ENCODE assay signal across 8 cellular contexts in the genomic region with DNA sequence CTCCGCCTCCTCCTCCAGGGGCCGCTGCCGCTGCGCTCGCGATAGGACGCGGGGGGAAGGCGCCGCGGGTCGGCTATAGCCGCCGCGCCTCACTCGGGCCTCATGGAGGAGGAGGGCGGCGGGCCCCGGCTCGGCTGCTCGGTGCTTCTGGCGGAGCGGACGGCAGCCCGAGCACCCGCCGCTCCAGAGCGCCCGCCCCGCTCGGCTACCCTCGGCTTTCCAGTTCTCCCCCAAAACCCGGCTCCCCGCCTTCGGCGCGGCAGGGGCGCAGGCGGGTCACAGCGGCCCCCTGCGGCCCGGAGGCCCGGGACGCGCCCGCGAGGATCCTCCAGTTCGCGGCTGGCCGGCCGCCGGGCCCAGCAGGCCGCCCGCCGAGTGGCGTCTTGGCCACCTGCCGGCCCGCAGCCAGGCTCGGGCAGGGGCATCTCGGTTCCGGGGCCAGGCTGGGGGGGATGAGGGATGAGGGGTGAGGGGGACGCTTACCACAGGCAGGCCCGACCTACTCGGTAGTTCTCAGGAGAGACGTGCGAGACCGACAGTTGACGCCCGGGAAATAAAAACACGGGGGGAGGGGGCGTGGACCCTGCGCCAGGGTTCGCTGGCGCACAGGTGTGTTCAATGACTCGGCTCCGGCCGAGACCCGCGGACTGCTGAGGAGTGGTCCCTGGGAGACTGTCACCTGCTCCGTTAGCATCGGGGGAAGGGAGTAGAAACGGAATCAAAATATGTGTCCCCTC. TPM values are rescaled to one million over a fixed set of nuclear protein-coding genes. Genes with fewer than 3 reads are reported as not detected.
DNase-seq lines count a peak whose midpoint lies in the region.

A gene with protein sequence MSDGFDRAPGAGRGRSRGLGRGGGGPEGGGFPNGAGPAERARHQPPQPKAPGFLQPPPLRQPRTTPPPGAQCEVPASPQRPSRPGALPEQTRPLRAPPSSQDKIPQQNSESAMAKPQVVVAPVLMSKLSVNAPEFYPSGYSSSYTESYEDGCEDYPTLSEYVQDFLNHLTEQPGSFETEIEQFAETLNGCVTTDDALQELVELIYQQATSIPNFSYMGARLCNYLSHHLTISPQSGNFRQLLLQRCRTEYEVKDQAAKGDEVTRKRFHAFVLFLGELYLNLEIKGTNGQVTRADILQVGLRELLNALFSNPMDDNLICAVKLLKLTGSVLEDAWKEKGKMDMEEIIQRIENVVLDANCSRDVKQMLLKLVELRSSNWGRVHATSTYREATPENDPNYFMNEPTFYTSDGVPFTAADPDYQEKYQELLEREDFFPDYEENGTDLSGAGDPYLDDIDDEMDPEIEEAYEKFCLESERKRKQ (minus strand): TSS at position 221 of the 737 bp plus-strand sequence. CDS start 231 bp downstream, outside the sequence.

- peak; percentile 41 for DNase-seq in GM04503 (ENCODE audit: low read depth)
- DNase-seq in H7 = peak; percentile 90
- peak; percentile 90 for DNase-seq in LoVo (ENCODE audit: low spot score)
- DNase-seq in SK-MEL-5 (ENCODE audit: low read depth, low spot score) = peak; percentile 92
- peak; percentile 82 for DNase-seq in activated naive CD4-positive, alpha-beta T cell treated with anti-CD3 and anti-CD28 coated beads for 36 hours
- peak; percentile 88 for DNase-seq in germinal center (ENCODE audit: low spot score)
- DNase-seq in occipital lobe (lab: John Stamatoyannopoulos, UW) = peak; percentile 86

- H3K36me3 Mint-ChIP-seq in activated naive CD4-positive, alpha-beta T cell treated with anti-CD3 and anti-CD28 coated beads for 36 hours (ENCODE audit: low read depth) = peaks cover 4% of the 10 kb centered on the region

- H3K27me3 Mint-ChIP-seq in activated naive CD4-positive, alpha-beta T cell treated with anti-CD3 and anti-CD28 coated beads for 36 hours (ENCODE audit: low read depth) = peaks cover 3% of the 10 kb centered on the region

- H3K9me3 Mint-ChIP-seq in activated naive CD4-positive, alpha-beta T cell treated with anti-CD3 and anti-CD28 coated beads for 36 hours = no peaks in the 10 kb centered on the region

- CTCF ChIA-PET in activated naive CD4-positive, alpha-beta T cell treated with anti-CD3 and anti-CD28 coated beads for 36 hours (lab: Charles Lee) = interaction anchor here (1.9 kb wide), 1 partner anchor 73 kb away, joined by 12 read pairs; a partner anchor contains a TSS

- in situ Hi-C loops in SK-MEL-5 (cut with HindIII; ENCODE audit: low pct_unique_long_range_greater_than_20kb, low sequenced_read_pairs) = loop anchor here (10.0 kb wide), 1 partner anchor 72 kb away; a partner anchor contains a TSS

- H3K27me3 ChIP-seq in H7 (ENCODE audit: control insufficient read depth, insufficient read depth, low read length) = no peaks in the 10 kb centered on the region

- H3K4me3 Mint-ChIP-seq in activated naive CD4-positive, alpha-beta T cell treated with anti-CD3 and anti-CD28 coated beads for 36 hours = peak within 1 kb of the TSS; percentile 84

- peak within 1 kb of the TSS; percentile 81 for H3K4me3 ChIP-seq in H7 (ENCODE audit: insufficient read depth, low read depth, low read length)

- H3K4me1 Mint-ChIP-seq in activated naive CD4-positive, alpha-beta T cell treated with anti-CD3 and anti-CD28 coated beads for 36 hours (ENCODE audit: low read depth) = peaks cover 17% of the 10 kb centered on the region

- H3K27ac Mint-ChIP-seq in activated naive CD4-positive, alpha-beta T cell treated with anti-CD3 and anti-CD28 coated beads for 36 hours = peak within 1 kb of the TSS; percentile 95

- peaks cover 4% of the 10 kb centered on the region for H3K36me3 ChIP-seq in H7 (replicated peaks; ENCODE audit: control insufficient read depth, insufficient read depth, low read length)

- H3K27ac ChIP-seq in temporal lobe (ENCODE audit: low read depth, low read length) = peak within 1 kb of the TSS; percentile 67

- intact Hi-C loops in activated naive CD4-positive, alpha-beta T cell treated with anti-CD3 and anti-CD28 coated beads for 36 hours (cut with micrococcal nuclease) = loop anchor here (1.0 to 10.0 kb wide), 14 partner anchors 42 to 1251 kb away; a partner anchor contains a TSS

RNA-seq across cellular contexts. Expression of the gene that starts here (rescaled TPM):
- 117 TPM in 2 replicates for total RNA-seq in H7 (2014; rRNA removed; shearing (Covaris generic))
- total RNA-seq in SK-MEL-5 (2014; rRNA removed; shearing (Covaris generic)) = 348 and 356 TPM in 2 replicates
- 181 and 233 TPM in 2 replicates for polyA plus RNA-seq in SK-MEL-5 (2015; cell fraction: cytosol; rRNA removed)
- polyA plus RNA-seq in SK-MEL-5 (2015; cell fraction: nucleus; rRNA removed) = 83.7 and 135 TPM in 2 replicates
- 10 to 100 TPM; 41.7 to 42.9 TPM for total RNA-seq in activated naive CD4-positive, alpha-beta T cell treated with anti-CD3 and anti-CD28 coated beads for 36 hours
- total RNA-seq in occipital lobe = 216 TPM
- 162 TPM for total RNA-seq in temporal lobe

Comparison
In these comparisons a context has a peak if more than half of its experiments do, and no peak if none do; other contexts are left out.
1. Peak in every context shown above with its lines: DNase-seq, H3K4me3 ChIP-seq and H3K27ac ChIP-seq.
2. DNase-seq: peak in every context shown above with its lines; median percentile 92 in SK-MEL-5; 90 in H7; 90 in LoVo; 88 in germinal center; 86 in occipital lobe; 82 in activated naive CD4-positive, alpha-beta T cell treated with anti-CD3 and anti-CD28 coated beads for 36 hours; 41 in GM04503.